19 cellular contexts compared by ENCODE assay signal in the genomic region with DNA sequence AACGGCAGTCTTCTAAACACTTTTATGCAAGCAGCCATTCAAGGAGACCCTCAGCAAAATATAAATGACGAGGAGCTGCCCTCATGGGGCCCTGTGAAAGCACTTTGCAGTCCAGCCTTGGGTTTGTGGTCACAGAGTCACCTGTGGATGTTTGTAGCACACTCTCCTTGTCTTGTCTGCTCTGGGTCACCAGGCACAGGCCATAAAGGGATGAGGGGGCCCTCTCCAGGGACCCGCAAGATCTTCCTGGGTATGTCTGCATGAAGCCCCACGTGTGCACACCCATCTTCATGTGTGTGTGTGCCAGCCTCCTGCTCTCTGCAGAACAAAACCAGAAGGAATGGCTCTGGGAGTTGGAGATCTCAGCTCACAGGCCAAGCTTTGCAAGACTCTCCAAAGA. TPM values are rescaled to one million over a fixed set of nuclear protein-coding genes. Genes with fewer than 3 reads are reported as not detected.
DNase-seq lines count a peak whose midpoint lies in the region; ATAC-seq and TF ChIP-seq lines count a peak whose summit lies in the region.
"Had no signal": no experiment of that assay in that cellular context is flagged by ENCODE, and none has a peak within 500 bp of the region (broad histone marks: within the 10 kb centered on the region; RNA-seq: fewer than 3 reads in every experiment).

No MANE protein-coding gene starts in this region.

- no peak overlapping the region for H3K4me3 Mint-ChIP-seq in endodermal cell

- H3K4me1 ChIP-seq in RWPE2 (ENCODE audit: insufficient read depth, poor library complexity, severe bottlenecking) (peaks cover 12% of the 10 kb centered on the region), upper lobe of right lung (peaks cover 54% of the 10 kb centered on the region), endodermal cell (ENCODE audit: control insufficient read depth, insufficient read depth, low read length) (no peaks in the 10 kb centered on the region)
- H3K4me1 ChIP-seq: HAP-1 had no signal

- ATAC-seq in RWPE2 (ENCODE audit: low read depth): no peak
- no peak for ATAC-seq in upper lobe of right lung
- no peak for ATAC-seq in GM18861 (IDR thresholded peaks at IDR 0.05; ENCODE audit: unreplicated experiment)
- ATAC-seq: GM12878 had no signal

- H3K9me3 Mint-ChIP-seq in endodermal cell: no peaks in the 10 kb centered on the region

- H3K36me3 ChIP-seq in RWPE2 (ENCODE audit: low read depth): no peaks in the 10 kb centered on the region
- H3K36me3 ChIP-seq in upper lobe of right lung: peaks cover 34% of the 10 kb centered on the region
- H3K36me3 ChIP-seq in endodermal cell (ENCODE audit: control insufficient read depth, insufficient read depth, low read length): no peaks in the 10 kb centered on the region
- H3K36me3 ChIP-seq: HAP-1 had no signal

- no peak overlapping the region for H3K9ac ChIP-seq in endodermal cell (ENCODE audit: extremely low read depth, low read length, poor library complexity, severe bottlenecking)

- no peaks in the 10 kb centered on the region for H3K4me1 Mint-ChIP-seq in endodermal cell

- no peak overlapping the region for H3K27ac Mint-ChIP-seq in endodermal cell

- whole genome bisulfite sequencing in endodermal cell (ENCODE audit: insufficient coverage in 1 of 2, insufficient read length in 1 of 2), 2 experiments: 83 to 97% methylated on average over 4 of the region's 4 CpGs

- H3K9me3 ChIP-seq in RWPE2 (ENCODE audit: severe bottlenecking) (no peaks in the 10 kb centered on the region), upper lobe of right lung (no peaks in the 10 kb centered on the region), endodermal cell (ENCODE audit: control insufficient read depth, low read length) (no peaks in the 10 kb centered on the region)
- H3K9me3 ChIP-seq: HAP-1 had no signal

- H3K27me3 Mint-ChIP-seq in endodermal cell (ENCODE audit: insufficient read depth): peaks cover 19% of the 10 kb centered on the region

- intact Hi-C loops in posterior vena cava (cut with DNase I) (no loop called here), upper lobe of right lung (cut with DNase I) (no loop called here)

- H3K4me3 ChIP-seq in HL-60 (replicated peaks; ENCODE audit: insufficient read depth, low read length) (no peak overlapping the region), RWPE2 (ENCODE audit: severe bottlenecking) (no peak overlapping the region), upper lobe of right lung (no peak overlapping the region), endodermal cell (ENCODE audit: low read length) (no peak overlapping the region)
- H3K4me3 ChIP-seq: GM12878, HAP-1, SK-N-MC had no signal

- H3K36me3 Mint-ChIP-seq in endodermal cell (ENCODE audit: low read depth): no peaks in the 10 kb centered on the region

- TF ChIP-seq CTCF in HL-60 (IDR thresholded peaks at IDR 0.05; ENCODE audit: insufficient read depth, low read length): no peak
- TF ChIP-seq CTCF in RWPE2 (IDR thresholded peaks at IDR 0.05; ENCODE audit: poor library complexity, severe bottlenecking): no peak
- TF ChIP-seq CTCF in upper lobe of right lung (IDR thresholded peaks at IDR 0.05): no peak
- TF ChIP-seq CTCF in endodermal cell (conservative IDR thresholded peaks at IDR 0.05): no peak

- H3K27ac ChIP-seq in HL-60 (replicated peaks) (peak overlapping the region; percentile 60), RWPE2 (ENCODE audit: poor library complexity, severe bottlenecking) (no peak overlapping the region), upper lobe of right lung (no peak overlapping the region), endodermal cell (ENCODE audit: low read depth, low read length) (no peak overlapping the region)
- H3K27ac ChIP-seq: RWPE1, SK-N-MC had no signal

- peak in 1 of 2 experiments; percentile 15 for DNase-seq in HL-60 (ENCODE audit: low read depth in 1 of 2, low spot score in 1 of 2)
- DNase-seq in RWPE2 (ENCODE audit: low spot score): peak; percentile 11
- DNase-seq in posterior vena cava (ENCODE audit: low spot score): peak; percentile 36
- peak; percentile 20 for DNase-seq in upper lobe of right lung
- DNase-seq in NCI-H2196 (lab: John Stamatoyannopoulos, UW; ENCODE audit: unreplicated experiment): no peak
- no peak for DNase-seq in endodermal cell
- DNase-seq: Calu3, EL, GOT3, NCI-H1048, NCI-H1694 treated with DMSO at 0.1 percent for 48 hours, NCI-H2081, NCI-H226, NCI-H510A had no signal

- H3K27me3 ChIP-seq in HL-60 (ENCODE audit: insufficient read depth, poor library complexity, severe bottlenecking): no peaks in the 10 kb centered on the region
- H3K27me3 ChIP-seq in RWPE2 (ENCODE audit: insufficient read depth, poor library complexity, severe bottlenecking): no peaks in the 10 kb centered on the region
- no peaks in the 10 kb centered on the region for H3K27me3 ChIP-seq in upper lobe of right lung
- H3K27me3 ChIP-seq in endodermal cell (ENCODE audit: control insufficient read depth, insufficient read depth, low read length, poor library complexity, severe bottlenecking): peaks cover 9% of the 10 kb centered on the region

RNA-seq across cellular contexts. Expression of a gene that starts 36.2 kb away (rescaled TPM):
- total RNA-seq in posterior vena cava: 10 to 100 TPM; 16.6 to 17.5 TPM
- total RNA-seq in upper lobe of right lung: 93.6 TPM
- 1 to 10 TPM; 1.3 to 1.6 TPM for total RNA-seq in endodermal cell
- 6.6 TPM for polyA plus RNA-seq in endodermal cell (2013, experiment 1 of 2)
- 8.9 TPM for polyA plus RNA-seq in endodermal cell (2013, experiment 2 of 2)
- total RNA-seq: GM12878 had no signal

Comparison
In these comparisons a context has a peak if more than half of its experiments do, and no peak if none do; other contexts are left out.
1. DNase-seq: peak in RWPE2 (single experiment), posterior vena cava (single experiment) and upper lobe of right lung (single experiment); none in NCI-H2196 (single experiment) and endodermal cell (single experiment).
2. RNA of a gene that starts 36.2 kb away (total RNA-seq): 93.6 TPM in upper lobe of right lung (single experiment) and 16.6 to 17.5 TPM in posterior vena cava; 1.3 to 1.6 TPM in endodermal cell; every median in the first group is over 4 times any median in the second.